8 cellular contexts compared by ENCODE assay signal in genomic region chr2:111463956-111464355, GRCh38.
DNase-seq lines count a peak whose midpoint lies in the region; ATAC-seq, FAIRE-seq and TF ChIP-seq lines count a peak whose summit lies in the region.
"Not testable (repeated sequence)": the region's sequence is repeated elsewhere in the genome, so short reads cannot be mapped to it uniquely, and the experiment has no call there.

No MANE protein-coding gene starts in this region.

- peak in 2 of 3 donors; percentile 19 to 41 for DNase-seq in CD4-positive, CD25-positive, alpha-beta regulatory T cell
- DNase-seq in GM19239 (ENCODE audit: insufficient read length, low spot score); GM23248; heart right ventricle: not testable (repeated sequence)
- peak in 1 of 2 donors; percentile 47 for DNase-seq in activated T-cell treated with anti-CD3 and anti-CD28 coated beads, Interleukin-2, amount 50 U/mL, for 72 hours

- peak; percentile 81 to 85 for ATAC-seq in CD4-positive, CD25-positive, alpha-beta regulatory T cell (ENCODE audit: low read depth in 2 of 2)
- ATAC-seq in HG03097 (IDR thresholded peaks at IDR 0.05; ENCODE audit: low FRiP score, unreplicated experiment) = peak; percentile 94
- peak; percentile 81 to 82 for ATAC-seq in activated T-cell treated with anti-CD3 and anti-CD28 coated beads, Interleukin-2, amount 50 U/mL, for 72 hours (replicated peaks in 1 of 2)
- ATAC-seq in heart right ventricle = peak; percentile 88 to 96 (median 93)

- not testable (repeated sequence) for H3K4me1 ChIP-seq in CD4-positive, CD25-positive, alpha-beta regulatory T cell (ENCODE audit: control insufficient read depth, insufficient read depth, low read length, poor library complexity, severe bottlenecking); skeletal muscle satellite cell (ENCODE audit: control insufficient read depth, insufficient read depth, low read length)
- H3K4me1 ChIP-seq in GM23248 (ENCODE audit: insufficient read depth) (peaks cover 15% of the 10 kb centered on the region; the same call in 1 of the 2 replicates), OCI-LY1 (ENCODE audit: insufficient read depth, low read length, severe bottlenecking) (peaks cover 58% of the 10 kb centered on the region), heart right ventricle (peaks cover 0 to 18% (median 0%) of the 10 kb centered on the region in 9 donors)

- not testable (repeated sequence) for H3K36me3 Mint-ChIP-seq in CD4-positive, CD25-positive, alpha-beta regulatory T cell; activated T-cell treated with anti-CD3 and anti-CD28 coated beads, Interleukin-2, amount 50 U/mL, for 72 hours (ENCODE audit: insufficient read depth in 2 of 2)

- H3K36me3 ChIP-seq in CD4-positive, CD25-positive, alpha-beta regulatory T cell (ENCODE audit: control insufficient read depth, insufficient read depth, low read length); GM23248 (ENCODE audit: low read depth); OCI-LY1 (ENCODE audit: insufficient read depth, low read length); heart right ventricle; skeletal muscle satellite cell (ENCODE audit: insufficient read depth, low read length): not testable (repeated sequence)

- not testable (repeated sequence) for H3K9me3 ChIP-seq in CD4-positive, CD25-positive, alpha-beta regulatory T cell (ENCODE audit: control insufficient read depth in 2 of 2, low read length in 2 of 2); GM23248 (ENCODE audit: low read depth); OCI-LY1 (ENCODE audit: low read length); heart right ventricle; skeletal muscle satellite cell (replicated peaks; ENCODE audit: low read length)

- H3K9me2 ChIP-seq in GM23248 (ENCODE audit: insufficient read depth); OCI-LY1 (ENCODE audit: low read depth, low read length): not testable (repeated sequence)

- not testable (repeated sequence) for H3K9ac ChIP-seq in GM23248; skeletal muscle satellite cell (ENCODE audit: low read depth, low read length)
- H3K9ac ChIP-seq in OCI-LY1 (ENCODE audit: low read length) = peak overlapping the region; percentile 67; the same call in 1 of the 2 replicates

- peak overlapping the region in 1 of 3 donors; percentile 81 for H3K27ac Mint-ChIP-seq in CD4-positive, CD25-positive, alpha-beta regulatory T cell
- not testable (repeated sequence) for H3K27ac Mint-ChIP-seq in activated T-cell treated with anti-CD3 and anti-CD28 coated beads, Interleukin-2, amount 50 U/mL, for 72 hours

- not testable (repeated sequence) for H3K27me3 Mint-ChIP-seq in CD4-positive, CD25-positive, alpha-beta regulatory T cell; activated T-cell treated with anti-CD3 and anti-CD28 coated beads, Interleukin-2, amount 50 U/mL, for 72 hours (ENCODE audit: low read depth)

- H3K4me3 ChIP-seq in CD4-positive, CD25-positive, alpha-beta regulatory T cell (ENCODE audit: low read depth, low read length); skeletal muscle satellite cell (ENCODE audit: low read length): not testable (repeated sequence)
- 0 out of 2 replicates have a peak overlapping the region, but pooled peaks have one; percentile 22 for H3K4me3 ChIP-seq in GM23248
- peak overlapping the region; percentile 36 for H3K4me3 ChIP-seq in OCI-LY1 (ENCODE audit: low read depth, low read length, poor library complexity, severe bottlenecking)
- peak overlapping the region in 2 of 10 donors; percentile 15 to 22 for H3K4me3 ChIP-seq in heart right ventricle

- not testable (repeated sequence) for H3K27me3 ChIP-seq in CD4-positive, CD25-positive, alpha-beta regulatory T cell (ENCODE audit: control insufficient read depth, insufficient read depth, low read length); GM23248 (replicated peaks; ENCODE audit: insufficient read depth); OCI-LY1 (ENCODE audit: insufficient read depth, low read length); heart right ventricle; skeletal muscle satellite cell (ENCODE audit: control insufficient read depth, insufficient read depth, low read length)

- H4K20me1 ChIP-seq in GM23248 (ENCODE audit: insufficient read depth); OCI-LY1 (ENCODE audit: insufficient read depth, low read length): not testable (repeated sequence)

- not testable (repeated sequence) for H2AFZ ChIP-seq in GM23248; OCI-LY1 (ENCODE audit: low read length)

- not testable (repeated sequence) for H3K9me3 Mint-ChIP-seq in CD4-positive, CD25-positive, alpha-beta regulatory T cell; activated T-cell treated with anti-CD3 and anti-CD28 coated beads, Interleukin-2, amount 50 U/mL, for 72 hours

- intact Hi-C loops in heart right ventricle (cut with DNase I) = not testable (repeated sequence)

- not testable (repeated sequence) for H3F3A ChIP-seq in GM23248 (ENCODE audit: insufficient read depth); OCI-LY1 (ENCODE audit: insufficient read depth, low read length)

- FAIRE-seq in GM19239 (lab: Jason Lieb, UNC) = peak; percentile 86

- H3K27ac ChIP-seq in CD4-positive, CD25-positive, alpha-beta regulatory T cell (ENCODE audit: insufficient read depth, low read length, poor library complexity, severe bottlenecking) = peak overlapping the region; percentile 60
- peak overlapping the region; percentile 62 for H3K27ac ChIP-seq in GM23248
- peak overlapping the region; percentile 96 for H3K27ac ChIP-seq in OCI-LY1 (ENCODE audit: low read depth, low read length, poor library complexity, severe bottlenecking)
- peak overlapping the region in 1 of 10 donors; percentile 62 for H3K27ac ChIP-seq in heart right ventricle

- 0% methylated on average over 1 of the region's 10 CpGs; no CpG with 5 or more reads in 1 of the 2 experiments for WGBS in GM23248 (ENCODE audit: low coverage in 1 of 2, low lambda C conversion rate in 2 of 2, missing lambda C conversion rate in 2 of 2), 2 experiments
- no CpG with 5 or more reads among the region's 10 CpGs for WGBS in heart right ventricle, 2 donors

- peaks cover 0 to 13% (median 4%) of the 10 kb centered on the region in 4 donors for H3K4me1 Mint-ChIP-seq in CD4-positive, CD25-positive, alpha-beta regulatory T cell
- H3K4me1 Mint-ChIP-seq in activated T-cell treated with anti-CD3 and anti-CD28 coated beads, Interleukin-2, amount 50 U/mL, for 72 hours (ENCODE audit: low read depth) = peaks cover 10% of the 10 kb centered on the region

- in situ Hi-C loops in GM23248 (cut with MboI) = not testable (repeated sequence)

- not testable (repeated sequence) for H3K4me2 ChIP-seq in GM23248 (ENCODE audit: unreplicated experiment)
- H3K4me2 ChIP-seq in OCI-LY1 (ENCODE audit: low read length) = peak overlapping the region; percentile 60
- peak overlapping the region; percentile 59 for H3K4me2 ChIP-seq in skeletal muscle satellite cell (ENCODE audit: low read length)

- TF ChIP-seq CTCF in OCI-LY1 (IDR thresholded peaks at IDR 0.05; ENCODE audit: low read length); heart right ventricle (IDR thresholded peaks at IDR 0.05): not testable (repeated sequence)

- H3K79me2 ChIP-seq in GM23248 (ENCODE audit: insufficient read depth) = peaks cover 87% of the 10 kb centered on the region
- H3K79me2 ChIP-seq in OCI-LY1 (ENCODE audit: insufficient read depth, low read length) = not testable (repeated sequence)

- H3K4me3 Mint-ChIP-seq in CD4-positive, CD25-positive, alpha-beta regulatory T cell = peak overlapping the region in 1 of 4 donors; percentile 51
- H3K4me3 Mint-ChIP-seq in activated T-cell treated with anti-CD3 and anti-CD28 coated beads, Interleukin-2, amount 50 U/mL, for 72 hours = not testable (repeated sequence)
